9 cellular contexts compared by ENCODE assay signal in the genomic region with DNA sequence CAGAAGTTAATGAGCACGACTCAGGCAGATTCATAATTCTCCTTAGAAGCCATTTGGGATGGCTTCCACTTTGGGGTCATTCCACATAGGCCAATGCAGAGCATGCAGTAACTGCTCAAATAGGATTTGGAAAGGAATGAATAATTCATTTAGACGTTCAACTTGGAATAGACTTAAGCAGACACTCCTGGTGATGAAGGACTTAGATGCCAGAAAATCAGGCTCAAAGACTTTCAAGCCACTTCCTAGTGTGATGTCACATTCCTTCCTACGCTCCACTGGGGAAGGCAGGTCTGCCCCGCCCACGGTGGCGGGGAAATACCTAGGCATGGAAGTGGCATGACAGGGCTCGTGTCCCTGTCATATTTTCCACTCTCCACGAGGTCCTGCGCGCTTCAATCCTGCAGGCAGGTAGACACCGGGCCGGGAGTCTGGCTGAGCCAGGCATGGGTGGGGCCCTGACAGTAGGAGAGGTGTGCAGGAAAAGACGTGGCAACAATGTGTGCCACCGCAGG. TPM values are rescaled to one million over a fixed set of nuclear protein-coding genes. Genes with fewer than 3 reads are reported as not detected.
DNase-seq lines count a peak whose midpoint lies in the region; TF ChIP-seq lines count a peak whose summit lies in the region.
"Had no signal": no experiment of that assay in that cellular context is flagged by ENCODE, and none has a peak within 500 bp of the region (broad histone marks: within the 10 kb centered on the region; RNA-seq: fewer than 3 reads in every experiment).

A gene (plus strand): TSS at position 348 of the 515 bp plus-strand sequence. CDS start 845 bp downstream, outside the sequence.

- H3K9ac ChIP-seq in colonic mucosa (ENCODE audit: low read depth in 2 of 2, low read length in 2 of 2) (peak within 1 kb of the TSS; percentile 57 to 72), subcutaneous abdominal adipose tissue (ENCODE audit: low read length in 5 of 5) (peak within 1 kb of the TSS in 4 of 5 donors; percentile 0 to 66 (median 45))

- H3K27ac ChIP-seq in colonic mucosa (peak within 1 kb of the TSS; percentile 27), subcutaneous abdominal adipose tissue (ENCODE audit: low read depth, low read length) (no peak within 1 kb of the TSS)
- H3K27ac ChIP-seq: 22Rv1 had no signal

- no peaks in the 10 kb centered on the region for H3K9me3 ChIP-seq in colonic mucosa
- no peaks in the 10 kb centered on the region for H3K9me3 ChIP-seq in mononuclear cell (ENCODE audit: low read depth, low read length)
- no peaks in the 10 kb centered on the region for H3K9me3 ChIP-seq in subcutaneous abdominal adipose tissue (ENCODE audit: control insufficient read depth in 5 of 5, low read length in 5 of 5)

- H3K36me3 ChIP-seq in colonic mucosa (no peaks in the 10 kb centered on the region), subcutaneous abdominal adipose tissue (ENCODE audit: control insufficient read depth in 5 of 5, insufficient read depth in 5 of 5, low read length in 5 of 5) (no peaks in the 10 kb centered on the region)

- H3K4me3 ChIP-seq in colonic mucosa (peak within 1 kb of the TSS; percentile 48), mononuclear cell (ENCODE audit: low read length) (peak within 1 kb of the TSS; percentile 3), subcutaneous abdominal adipose tissue (ENCODE audit: low read depth in 1 of 5, low read length in 5 of 5) (peak within 1 kb of the TSS; percentile 58 to 76 (median 61))

- H3K4me1 ChIP-seq in colonic mucosa (no peaks in the 10 kb centered on the region), mononuclear cell (ENCODE audit: insufficient read depth, low read length) (peaks cover 11% of the 10 kb centered on the region), subcutaneous abdominal adipose tissue (ENCODE audit: control insufficient read depth in 5 of 5, insufficient read depth in 5 of 5, low read length in 5 of 5) (peaks cover 0 to 22% (median 12%) of the 10 kb centered on the region in 5 donors)

- no peak for TF ChIP-seq CTCF in colonic mucosa (IDR thresholded peaks at IDR 0.05)

- no peaks in the 10 kb centered on the region for H3K27me3 ChIP-seq in colonic mucosa
- H3K27me3 ChIP-seq in mononuclear cell (ENCODE audit: insufficient read depth, low read length): peaks cover 10% of the 10 kb centered on the region
- H3K27me3 ChIP-seq in subcutaneous abdominal adipose tissue (ENCODE audit: control insufficient read depth in 5 of 5, insufficient read depth in 4 of 5, low read length in 5 of 5): no peaks in the 10 kb centered on the region

- DNase-seq in DMS53 (lab: John Stamatoyannopoulos, UW) (peak; percentile 53), DMS53 treated with DMSO at 0.1 percent for 48 hours (lab: John Stamatoyannopoulos, UW; ENCODE audit: unreplicated experiment) (no peak), colonic mucosa (peak; percentile 63), GM19240 (ENCODE audit: insufficient read length, low spot score) (no peak), GDM1 (lab: John Stamatoyannopoulos, UW) (no peak), NCI-H510A (lab: John Stamatoyannopoulos, UW) (no peak)

- intact Hi-C loops in colonic mucosa (cut with DNase I): loop anchor here (5.0 kb wide), 1 partner anchor 56 kb away; no protein-coding TSS in a partner anchor

RNA-seq across cellular contexts. Expression of the gene that starts here (rescaled TPM):
- 1 to 10 TPM; 1.9 to 2.8 TPM for total RNA-seq in colonic mucosa
- 0.31 TPM for total RNA-seq in mononuclear cell

Comparison
In these comparisons a context has a peak if more than half of its experiments do, and no peak if none do; other contexts are left out.
1. DNase-seq: peak in DMS53 (single experiment) and colonic mucosa (single experiment); none in DMS53 treated with DMSO at 0.1 percent for 48 hours (single experiment), GM19240 (single experiment), GDM1 (single experiment) and NCI-H510A (single experiment).
2. H3K4me3 ChIP-seq: peak in every context shown above with its lines; median percentile 61 in subcutaneous abdominal adipose tissue; 48 in colonic mucosa; 3 in mononuclear cell.